4 cellular contexts compared by ENCODE assay signal in the genomic region with DNA sequence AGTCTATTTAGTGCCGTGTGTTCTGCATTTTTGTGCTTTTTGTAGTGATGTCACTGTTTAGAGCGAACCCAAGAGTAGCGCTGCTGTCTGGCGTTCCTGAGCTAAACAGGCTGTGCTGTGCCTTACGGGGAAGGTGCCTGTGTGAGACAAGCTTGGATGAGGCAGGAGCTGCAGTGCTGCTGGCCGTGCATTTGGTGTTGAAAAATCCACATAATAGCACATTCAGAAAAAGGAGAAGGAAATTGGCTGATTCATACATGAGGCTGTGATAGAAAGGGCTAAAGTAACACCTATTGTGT. TPM values are rescaled to one million over a fixed set of nuclear protein-coding genes. Genes with fewer than 3 reads are reported as not detected.
"Had no signal": no experiment of that assay in that cellular context is flagged by ENCODE, and none has a peak within 500 bp of the region (broad histone marks: within the 10 kb centered on the region; RNA-seq: fewer than 3 reads in every experiment).

No MANE protein-coding gene starts in this region.

RNA-seq across cellular contexts. Expression of a gene that starts 50.2 kb away (rescaled TPM):
- total RNA-seq: GM23338, H7, HFFc6, IMR-90 had no signal
